In the genomic region with DNA sequence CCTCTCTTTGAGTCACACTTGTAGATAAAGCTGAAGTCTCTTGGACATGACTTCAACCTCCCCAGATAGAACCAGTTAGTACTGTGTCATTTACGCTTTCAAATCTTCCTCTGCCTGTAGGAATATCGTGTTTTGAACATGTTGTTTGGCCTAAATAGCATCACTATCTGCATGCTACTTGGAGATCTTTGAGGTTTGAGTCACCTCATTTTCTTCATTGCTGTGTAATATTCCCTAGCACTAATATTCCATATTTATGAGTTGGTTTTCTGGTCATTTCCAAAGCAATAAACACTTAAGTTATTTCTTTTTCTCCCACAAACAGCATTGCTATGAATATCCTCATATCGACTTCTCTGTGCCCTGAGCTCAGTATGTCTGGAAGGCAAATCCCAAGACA, we compare ENCODE assay signal across 29 cellular contexts.
"Had no signal": no experiment of that assay in that cellular context is flagged by ENCODE, and none has a peak within 500 bp of the region (broad histone marks: within the 10 kb centered on the region; RNA-seq: fewer than 3 reads in every experiment).

No MANE protein-coding gene starts in this region.

- H3K27ac ChIP-seq: colonic mucosa, coronary artery, dorsolateral prefrontal cortex, epithelial cell of prostate, esophagus muscularis mucosa, esophagus squamous epithelium, foreskin keratinocyte, gastrocnemius medialis, gastroesophageal sphincter, heart left ventricle, heart right ventricle had no signal

- H3K4me3 Mint-ChIP-seq: dendritic cell treated with granulocyte-macrophage colony-stimulating factor and Interleukin-4, amounts not matched to agents 40 ng/mL and 50 ng/mL, for 4 days; effector memory CD8-positive, alpha-beta T cell; endodermal cell had no signal

- H3K4me3 ChIP-seq: colonic mucosa, coronary artery, dorsolateral prefrontal cortex, esophagus muscularis mucosa, esophagus squamous epithelium, gastrocnemius medialis, gastroesophageal sphincter, heart left ventricle, heart right ventricle had no signal

- H3K9me3 ChIP-seq: colonic mucosa, esophagus muscularis mucosa, esophagus squamous epithelium, gastrocnemius medialis, gastroesophageal sphincter, heart left ventricle, heart right ventricle had no signal

- H3K9me3 Mint-ChIP-seq: dendritic cell treated with granulocyte-macrophage colony-stimulating factor and Interleukin-4, amounts not matched to agents 40 ng/mL and 50 ng/mL, for 4 days; effector memory CD8-positive, alpha-beta T cell; endodermal cell had no signal

- DNase-seq: colonic mucosa; cortex of kidney; dermis blood vessel endothelial cell; dorsolateral prefrontal cortex; effector CD4-positive, alpha-beta T cell; effector CD8-positive, alpha-beta T cell; effector memory CD4-positive, alpha-beta T cell; effector memory CD8-positive, alpha-beta T cell; endodermal cell; erythroblast; esophagus squamous epithelium; foreskin fibroblast; foreskin keratinocyte; foreskin melanocyte; gastrocnemius medialis; glutamatergic neuron; head of caudate nucleus; heart left ventricle; heart right ventricle had no signal

- FAIRE-seq: colon, endometrium, endothelial cell of umbilical vein, frontal cortex had no signal

- H3K27ac Mint-ChIP-seq: dendritic cell treated with granulocyte-macrophage colony-stimulating factor and Interleukin-4, amounts not matched to agents 40 ng/mL and 50 ng/mL, for 4 days; effector memory CD8-positive, alpha-beta T cell; endodermal cell had no signal

- H3K27me3 ChIP-seq: colonic mucosa, dorsolateral prefrontal cortex, esophagus muscularis mucosa, foreskin keratinocyte, gastrocnemius medialis, gastroesophageal sphincter, heart left ventricle, heart right ventricle had no signal

- ATAC-seq: effector memory CD8-positive, alpha-beta T cell; esophagus mucosa; foreskin keratinocyte; gastrocnemius medialis; gastroesophageal sphincter; heart left ventricle; heart right ventricle had no signal

- H3K36me3 ChIP-seq: colonic mucosa, esophagus muscularis mucosa, esophagus squamous epithelium, gastrocnemius medialis, gastroesophageal sphincter, heart left ventricle, heart right ventricle had no signal

- H3K4me1 ChIP-seq: colonic mucosa, foreskin keratinocyte, gastrocnemius medialis had no signal
